30 cellular contexts compared by ENCODE assay signal in genomic region chr16:11117576-11118211, GRCh38.
DNase-seq lines count a peak whose midpoint lies in the region; ATAC-seq and TF ChIP-seq lines count a peak whose summit lies in the region.
"Had no signal": no experiment of that assay in that cellular context is flagged by ENCODE, and none has a peak within 500 bp of the region (broad histone marks: within the 10 kb centered on the region; RNA-seq: fewer than 3 reads in every experiment).

No MANE protein-coding gene starts in this region.

- H3K27ac ChIP-seq in left lung, result no peak overlapping the region
- H3K27ac ChIP-seq: BLaER1 treated with 17β-estradiol and CSF1 and Interleukin-3, amounts not matched to agents 10 nM and 100 nM; esophagus muscularis mucosa; foreskin keratinocyte; heart right ventricle; pancreas; right atrium auricular region had no signal

- TF ChIP-seq CTCF in GM13977 (IDR thresholded peaks at IDR 0.05; ENCODE audit: extremely low read depth, insufficient read depth, missing control alignments) (no peak), WTC11 (IDR thresholded peaks at IDR 0.05) (no peak), natural killer cell (IDR thresholded peaks at IDR 0.05) (no peak), left lung (IDR thresholded peaks at IDR 0.05) (no peak)

- H3K4me1 Mint-ChIP-seq in WTC11 (peaks cover 12% of the 10 kb centered on the region), natural killer cell (peaks cover 54 to 60% of the 10 kb centered on the region in 2 donors)

- H3K4me3 ChIP-seq in left lung, result no peak overlapping the region
- H3K4me3 ChIP-seq: BLaER1 treated with 17β-estradiol and CSF1 and Interleukin-3, amounts not matched to agents 10 nM and 100 nM; esophagus muscularis mucosa; heart right ventricle; lung; pancreas; right atrium auricular region; smooth muscle cell had no signal

- POLR2A ChIA-PET in WTC11 (lab: Charles Lee), result no interaction called here

- no peaks in the 10 kb centered on the region for H3K27me3 Mint-ChIP-seq in WTC11 (ENCODE audit: low read depth)
- no peaks in the 10 kb centered on the region for H3K27me3 Mint-ChIP-seq in natural killer cell (ENCODE audit: low read depth in 2 of 2)
- H3K27me3 Mint-ChIP-seq: activated naive CD8-positive, alpha-beta T cell; activated T-helper 17 cell treated with anti-CD3 and anti-CD28 coated beads, Interleukin-2, amount 50 U/mL, for 72 hours had no signal

- in situ Hi-C loops in GM13977 (cut with MboI; ENCODE audit: low pct_unique_long_range_greater_than_20kb, low sequenced_read_pairs, unreplicated experiment), result no loop called here

- no peak overlapping the region for H3K27ac Mint-ChIP-seq in WTC11
- H3K27ac Mint-ChIP-seq in natural killer cell, result peak overlapping the region; percentile 16 to 47
- H3K27ac Mint-ChIP-seq: activated naive CD8-positive, alpha-beta T cell; activated T-helper 17 cell treated with anti-CD3 and anti-CD28 coated beads, Interleukin-2, amount 50 U/mL, for 72 hours had no signal

- H3K4me3 Mint-ChIP-seq in WTC11 (no peak overlapping the region), natural killer cell (peak overlapping the region; percentile 58)
- H3K4me3 Mint-ChIP-seq: activated naive CD8-positive, alpha-beta T cell; activated T-helper 17 cell treated with anti-CD3 and anti-CD28 coated beads, Interleukin-2, amount 50 U/mL, for 72 hours; neural crest cell had no signal

- peaks cover 0 to 19% of the 10 kb centered on the region in 2 donors for H3K36me3 ChIP-seq in left lung
- H3K36me3 ChIP-seq: pancreas had no signal

- ATAC-seq in GM21381 (IDR thresholded peaks at IDR 0.05; ENCODE audit: unreplicated experiment) (peak; percentile 41), WTC11 (no peak), natural killer cell (peak in 1 of 3 donors; percentile 39), left lung (no peak), HG02852 (IDR thresholded peaks at IDR 0.05; ENCODE audit: unreplicated experiment) (no peak)
- ATAC-seq: activated T-helper 17 cell treated with anti-CD3 and anti-CD28 coated beads, Interleukin-2, amount 50 U/mL, for 72 hours; foreskin keratinocyte; heart right ventricle; pancreas had no signal

- no peaks in the 10 kb centered on the region for H3K27me3 ChIP-seq in left lung
- H3K27me3 ChIP-seq: BLaER1 treated with 17β-estradiol and CSF1 and Interleukin-3, amounts not matched to agents 10 nM and 100 nM; esophagus muscularis mucosa; foreskin keratinocyte; heart right ventricle; pancreas; right atrium auricular region had no signal

- DNase-seq in GM13977 (ENCODE audit: low spot score) (peak; percentile 58), WTC11 (ENCODE audit: low spot score) (no peak), natural killer cell (no peak), GM19238 (ENCODE audit: insufficient read length, low spot score) (no peak), left lung (no peak), mucosa of gallbladder (ENCODE audit: low spot score) (no peak)
- DNase-seq: activated CD8-positive, alpha-beta memory T cell treated with anti-CD3 and anti-CD28 coated beads, Interleukin-2, amount 50 U/mL, for 4 hours; caudate nucleus; DND-41; foreskin keratinocyte; H7; heart right ventricle; NCI-H1048; NCI-H1694; NCI-H510A treated with DMSO at 0.1 percent for 48 hours; pancreas; stimulated activated CD4-positive, alpha-beta T cell treated with anti-CD3 and anti-CD28 coated beads, Interleukin-1b, Interleukin-23, amount 100 ng/mL, for 48 hours; stimulated activated CD8-positive, alpha-beta memory T cell treated with anti-CD3 and anti-CD28 coated beads, Interleukin-4, amount 100 ng/mL, for 48 hours; substantia nigra; T1000 had no signal

- CTCF ChIA-PET in WTC11 (lab: Charles Lee), result no interaction called here

- H3K9me3 ChIP-seq in left lung, result no peaks in the 10 kb centered on the region
- H3K9me3 ChIP-seq: BLaER1 treated with 17β-estradiol and CSF1 and Interleukin-3, amounts not matched to agents 10 nM and 100 nM; esophagus muscularis mucosa; heart right ventricle; pancreas; right atrium auricular region had no signal

- H3K4me1 ChIP-seq in left lung, result peaks cover 0 to 14% of the 10 kb centered on the region in 2 donors
- H3K4me1 ChIP-seq: foreskin keratinocyte, pancreas had no signal

- no peaks in the 10 kb centered on the region for H3K9me3 Mint-ChIP-seq in WTC11
- no peaks in the 10 kb centered on the region for H3K9me3 Mint-ChIP-seq in natural killer cell
- H3K9me3 Mint-ChIP-seq: activated T-helper 17 cell treated with anti-CD3 and anti-CD28 coated beads, Interleukin-2, amount 50 U/mL, for 72 hours; neural crest cell had no signal

- intact Hi-C loops in natural killer cell (cut with micrococcal nuclease), result loop anchor here (10.0 kb wide), 1 partner anchor 137 kb away; the partner anchor contains the start of gene SOCS1
- intact Hi-C loops in left lung (cut with DNase I), result loop anchor here in 1 of 2 donors (10.0 kb wide), 1 partner anchor 137 kb away; the partner anchor contains the start of gene SOCS1

- H3K36me3 Mint-ChIP-seq in WTC11 (no peaks in the 10 kb centered on the region), natural killer cell (peaks cover 10% of the 10 kb centered on the region)

TF ChIP-seq in WTC11, 78 proteins besides CTCF, POLR2A, EP300 and RAD21:
- TF ChIP-seq ZNF121 (CRISPR knock-in tag; IDR thresholded peaks at IDR 0.05) (0 out of 2 replicates have a peak, but pooled peaks have one; percentile 6), SMAD4 (CRISPR knock-in tag; IDR thresholded peaks at IDR 0.05) (no peak), ZBTB43 (CRISPR knock-in tag; IDR thresholded peaks at IDR 0.05) (no peak), ATF1 (CRISPR knock-in tag; IDR thresholded peaks at IDR 0.05) (no peak), FOXP4 (CRISPR knock-in tag; IDR thresholded peaks at IDR 0.05) (no peak), TP53 (CRISPR knock-in tag; IDR thresholded peaks at IDR 0.05) (no peak)
